Comparison of ENCODE assay signal across 25 cellular contexts in the genomic region with DNA sequence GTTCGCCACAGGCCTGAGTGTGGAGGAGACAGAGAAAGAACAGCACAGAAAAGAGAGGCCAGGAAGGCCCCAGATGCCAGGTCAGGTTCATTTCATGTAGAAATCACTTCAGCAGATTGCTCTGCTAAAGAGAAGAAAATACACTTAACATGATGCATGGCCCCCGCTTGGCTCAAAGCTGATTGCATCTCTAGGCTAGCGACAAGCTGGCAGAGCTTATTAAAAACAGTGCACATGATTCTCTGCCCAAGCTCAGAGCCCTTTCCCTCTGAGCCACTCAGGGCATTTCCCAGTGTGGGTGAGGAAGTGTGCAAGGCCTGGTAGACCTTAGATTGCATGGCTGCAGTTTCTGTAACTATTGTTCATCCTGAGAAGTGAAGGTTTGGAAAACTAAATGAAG. TPM values are rescaled to one million over a fixed set of nuclear protein-coding genes. Genes with fewer than 3 reads are reported as not detected.
DNase-seq lines count a peak whose midpoint lies in the region; ATAC-seq and TF ChIP-seq lines count a peak whose summit lies in the region.
"Had no signal": no experiment of that assay in that cellular context is flagged by ENCODE, and none has a peak within 500 bp of the region (broad histone marks: within the 10 kb centered on the region; RNA-seq: fewer than 3 reads in every experiment).

No MANE protein-coding gene starts in this region.

- no peaks in the 10 kb centered on the region for H4K20me1 ChIP-seq in PC-9 (ENCODE audit: insufficient read depth)
- no peaks in the 10 kb centered on the region for H4K20me1 ChIP-seq in hepatocyte (ENCODE audit: insufficient read depth, poor library complexity, severe bottlenecking)
- no peaks in the 10 kb centered on the region for H4K20me1 ChIP-seq in GM23248 (ENCODE audit: insufficient read depth)
- H4K20me1 ChIP-seq: BLaER1 treated with 17β-estradiol and CSF1 and Interleukin-3, amounts not matched to agents 10 nM and 100 nM had no signal

- POLR2A ChIA-PET in PC-9 (lab: Charles Lee; ENCODE audit: unreplicated experiment): no interaction called here

- H3K4me1 Mint-ChIP-seq in stimulated activated naive B cell treated with anti-CD40 and anti-IgM and Interleukin-4, amounts not matched to agents 10 μg/mL and 1 μg/mL and 100 μg/mL, for 72 hours: peaks cover 4 to 5% of the 10 kb centered on the region in 2 donors
- H3K4me1 Mint-ChIP-seq: natural killer cell had no signal

- H3K9ac ChIP-seq in GM23248: no peak overlapping the region
- H3K9ac ChIP-seq: BLaER1 treated with 17β-estradiol and CSF1 and Interleukin-3, amounts not matched to agents 10 nM and 100 nM had no signal

- H3K4me3 ChIP-seq in PC-9 (no peak overlapping the region), hepatocyte (no peak overlapping the region), GM23248 (no peak overlapping the region), thyroid gland (replicated peaks in 1 of 3) (no peak overlapping the region)
- H3K4me3 ChIP-seq: BLaER1 treated with 17β-estradiol and CSF1 and Interleukin-3, amounts not matched to agents 10 nM and 100 nM; K562; ovary; smooth muscle cell; upper lobe of right lung had no signal

- H3K9me3 Mint-ChIP-seq in stimulated activated naive B cell treated with anti-CD40 and anti-IgM and Interleukin-4, amounts not matched to agents 10 μg/mL and 1 μg/mL and 100 μg/mL, for 72 hours: no peaks in the 10 kb centered on the region
- H3K9me3 Mint-ChIP-seq: activated T-cell treated with anti-CD3 and anti-CD28 coated beads, Interleukin-2, amount 50 U/mL, for 24 hours; natural killer cell; T-helper 2 cell treated with Interferon-gamma antibody and Interleukin-4, amounts not matched to agents 5 μg/mL and 100 μg/mL, for 36 hours had no signal

- H3K27me3 Mint-ChIP-seq in stimulated activated naive B cell treated with anti-CD40 and anti-IgM and Interleukin-4, amounts not matched to agents 10 μg/mL and 1 μg/mL and 100 μg/mL, for 72 hours: peaks cover 23 to 25% of the 10 kb centered on the region in 2 donors

- ATAC-seq in stimulated activated naive B cell treated with anti-CD40 and anti-IgM and Interleukin-4, amounts not matched to agents 10 μg/mL and 1 μg/mL and 100 μg/mL, for 72 hours (replicated peaks): no peak
- ATAC-seq: K562, natural killer cell, upper lobe of right lung had no signal

- H3F3A ChIP-seq in PC-9 (ENCODE audit: insufficient read depth, low read depth) (peaks cover 4% of the 10 kb centered on the region; the same call in 1 of the 2 replicates), GM23248 (ENCODE audit: insufficient read depth) (no peaks in the 10 kb centered on the region)

- H3K9me3 ChIP-seq in PC-9 (ENCODE audit: insufficient read depth, low read depth): no peaks in the 10 kb centered on the region
- no peaks in the 10 kb centered on the region for H3K9me3 ChIP-seq in hepatocyte (ENCODE audit: low read depth)
- no peaks in the 10 kb centered on the region for H3K9me3 ChIP-seq in GM23248 (ENCODE audit: low read depth)
- no peaks in the 10 kb centered on the region for H3K9me3 ChIP-seq in thyroid gland
- H3K9me3 ChIP-seq: BLaER1 treated with 17β-estradiol and CSF1 and Interleukin-3, amounts not matched to agents 10 nM and 100 nM; ovary; upper lobe of right lung had no signal

- H3K4me3 Mint-ChIP-seq in stimulated activated naive B cell treated with anti-CD40 and anti-IgM and Interleukin-4, amounts not matched to agents 10 μg/mL and 1 μg/mL and 100 μg/mL, for 72 hours: no peak overlapping the region
- H3K4me3 Mint-ChIP-seq: activated T-cell treated with anti-CD3 and anti-CD28 coated beads, Interleukin-2, amount 50 U/mL, for 24 hours; natural killer cell; T-helper 2 cell treated with Interferon-gamma antibody and Interleukin-4, amounts not matched to agents 5 μg/mL and 100 μg/mL, for 36 hours had no signal

- no peaks in the 10 kb centered on the region for H3K36me3 ChIP-seq in PC-9 (ENCODE audit: low read depth)
- no peaks in the 10 kb centered on the region for H3K36me3 ChIP-seq in hepatocyte (replicated peaks; ENCODE audit: insufficient read depth, low read depth)
- H3K36me3 ChIP-seq in GM23248 (ENCODE audit: low read depth): no peaks in the 10 kb centered on the region
- no peaks in the 10 kb centered on the region for H3K36me3 ChIP-seq in thyroid gland
- H3K36me3 ChIP-seq: BLaER1 treated with 17β-estradiol and CSF1 and Interleukin-3, amounts not matched to agents 10 nM and 100 nM; brain microvascular endothelial cell; ovary; upper lobe of right lung had no signal

- in situ Hi-C loops in GM23248 (cut with MboI): no loop called here

- no TSS peak for BruUV-seq in PC-9 (replicated peaks; lab: Mats Ljungman, UMichigan)

- no peak overlapping the region for H3K27ac Mint-ChIP-seq in stimulated activated naive B cell treated with anti-CD40 and anti-IgM and Interleukin-4, amounts not matched to agents 10 μg/mL and 1 μg/mL and 100 μg/mL, for 72 hours
- H3K27ac Mint-ChIP-seq: activated T-cell treated with anti-CD3 and anti-CD28 coated beads, Interleukin-2, amount 50 U/mL, for 24 hours; natural killer cell; T-helper 2 cell treated with Interferon-gamma antibody and Interleukin-4, amounts not matched to agents 5 μg/mL and 100 μg/mL, for 36 hours had no signal

- H3K9me2 ChIP-seq in PC-9 (ENCODE audit: insufficient read depth) (no peaks in the 10 kb centered on the region), hepatocyte (replicated peaks; ENCODE audit: insufficient read depth) (no peaks in the 10 kb centered on the region), GM23248 (ENCODE audit: insufficient read depth) (no peaks in the 10 kb centered on the region)

- H3K27ac ChIP-seq in PC-9 (no peak overlapping the region), hepatocyte (peak overlapping the region; percentile 42), GM23248 (no peak overlapping the region), thyroid gland (no peak overlapping the region)
- H3K27ac ChIP-seq: BLaER1 treated with 17β-estradiol and CSF1 and Interleukin-3, amounts not matched to agents 10 nM and 100 nM; brain microvascular endothelial cell; ovary; upper lobe of right lung; VCaP had no signal

- H3K79me2 ChIP-seq in PC-9 (ENCODE audit: low read depth) (no peaks in the 10 kb centered on the region), hepatocyte (no peaks in the 10 kb centered on the region), GM23248 (ENCODE audit: insufficient read depth) (no peaks in the 10 kb centered on the region)

- peaks cover 13% of the 10 kb centered on the region for H3K4me1 ChIP-seq in PC-9 (replicated peaks; ENCODE audit: insufficient read depth)
- peaks cover 30% of the 10 kb centered on the region for H3K4me1 ChIP-seq in hepatocyte (ENCODE audit: insufficient read depth)
- no peaks in the 10 kb centered on the region for H3K4me1 ChIP-seq in GM23248 (ENCODE audit: insufficient read depth)
- no peaks in the 10 kb centered on the region for H3K4me1 ChIP-seq in thyroid gland
- H3K4me1 ChIP-seq: upper lobe of right lung had no signal

- TF ChIP-seq CTCF in PC-9 (conservative IDR thresholded peaks at IDR 0.05) (no peak), hepatocyte (IDR thresholded peaks at IDR 0.05; ENCODE audit: poor library complexity) (no peak), thyroid gland (IDR thresholded peaks at IDR 0.05) (no peak)

- no peaks in the 10 kb centered on the region for H3K27me3 ChIP-seq in PC-9 (ENCODE audit: insufficient read depth, low read depth)
- H3K27me3 ChIP-seq in hepatocyte: no peaks in the 10 kb centered on the region
- no peaks in the 10 kb centered on the region for H3K27me3 ChIP-seq in GM23248 (replicated peaks; ENCODE audit: insufficient read depth)
- no peaks in the 10 kb centered on the region for H3K27me3 ChIP-seq in thyroid gland
- H3K27me3 ChIP-seq: BLaER1 treated with 17β-estradiol and CSF1 and Interleukin-3, amounts not matched to agents 10 nM and 100 nM; brain microvascular endothelial cell; ovary; upper lobe of right lung had no signal

- TF ChIP-seq POLR2A in thyroid gland (IDR thresholded peaks at IDR 0.05): no peak

- 93% methylated on average over 3 of the region's 3 CpGs for WGBS in hepatocyte (ENCODE audit: low lambda C conversion rate, missing lambda C conversion rate)
- WGBS in GM23248 (ENCODE audit: low coverage in 1 of 2, low lambda C conversion rate in 2 of 2, missing lambda C conversion rate in 2 of 2), 2 experiments: 30 to 45% methylated on average over 3 of the region's 3 CpGs
- 89 to 90% methylated on average over 3 of the region's 3 CpGs for WGBS in thyroid gland, 2 donors

- DNase-seq in NCI-H82 (lab: John Stamatoyannopoulos, UW) (peak; percentile 26), NCI-H82 treated with DMSO at 0.1 percent for 48 hours (lab: John Stamatoyannopoulos, UW; ENCODE audit: unreplicated experiment) (no peak), PC-9 (no peak), hepatocyte (ENCODE audit: low spot score) (no peak), GM23248 (no peak), thyroid gland (no peak)
- no peak for DNase-seq in stimulated activated naive B cell treated with anti-CD40 and anti-IgM and Interleukin-4, amounts not matched to agents 10 μg/mL and 1 μg/mL and 100 μg/mL, for 72 hours
- DNase-seq: activated CD4-positive, alpha-beta T cell treated with anti-CD3 and anti-CD28 coated beads for 48 hours; activated T-cell treated with anti-CD3 and anti-CD28 coated beads, Interleukin-2, amount 50 U/mL, for 24 hours; brain microvascular endothelial cell; COR-L47; natural killer cell; NCI-H748 treated with DMSO at 0.1 percent for 48 hours; ovary; retina; upper lobe of right lung had no signal

- H3K36me3 Mint-ChIP-seq in stimulated activated naive B cell treated with anti-CD40 and anti-IgM and Interleukin-4, amounts not matched to agents 10 μg/mL and 1 μg/mL and 100 μg/mL, for 72 hours: no peaks in the 10 kb centered on the region
- H3K36me3 Mint-ChIP-seq: natural killer cell had no signal

- H3K4me2 ChIP-seq in PC-9 (peak overlapping the region; percentile 28), hepatocyte (no peak overlapping the region), GM23248 (ENCODE audit: unreplicated experiment) (no peak overlapping the region)
- H3K4me2 ChIP-seq: BLaER1 treated with 17β-estradiol and CSF1 and Interleukin-3, amounts not matched to agents 10 nM and 100 nM had no signal

- H2AFZ ChIP-seq in PC-9 (no peak overlapping the region), hepatocyte (no peak overlapping the region), GM23248 (no peak overlapping the region)

- CTCF ChIA-PET in PC-9 (lab: Charles Lee): no interaction called here

- intact Hi-C loops in PC-9 (cut with micrococcal nuclease; ENCODE audit: unreplicated experiment) (loop anchor here (2.0 kb wide), 1 partner anchor 29 kb away; no protein-coding TSS in a partner anchor), thyroid gland (cut with DNase I) (no loop called here)

RNA-seq across cellular contexts. Expression of a gene that starts 3.3 kb away (rescaled TPM):
- total RNA-seq in PC-9 (2021) (not detected in 2 replicates), hepatocyte (3.1 and 3.7 TPM in 2 replicates), thyroid gland (not detected)
- polyA plus RNA-seq in hepatocyte (0.68 and 0.98 TPM in 2 replicates), GM23248 (2016; fragmentation: Nextera tagmentation; extraction: Ambion mirVana) (not detected in 2 replicates)
- not detected in 2 replicates for total RNA-seq in GM23248 (2014; rRNA removed; shearing (Covaris generic))
- total RNA-seq: chondrocyte, HT1080, K562, M059J, natural killer cell, OCI-LY7, smooth muscle cell had no signal
- polyA plus RNA-seq: K562, smooth muscle cell had no signal

RNA-seq across cellular contexts. Expression of a gene that starts 30.0 kb away (rescaled TPM):
- not detected in 2 replicates for total RNA-seq in PC-9 (2021)
- total RNA-seq in hepatocyte: 476 and 505 TPM in 2 replicates
- 455 and 583 TPM in 2 replicates for polyA plus RNA-seq in hepatocyte
- total RNA-seq in GM23248 (2014; rRNA removed; shearing (Covaris generic)): not detected in 2 replicates
- polyA plus RNA-seq in GM23248 (2016; fragmentation: Nextera tagmentation; extraction: Ambion mirVana): 0.16 TPM in 1 of 2 replicates, not detected in the other
- total RNA-seq in thyroid gland: 10 to 100 TPM in 1 of 4 donors, 1 to 10 TPM in 3; 4.0 to 14.4 (median 8.7) TPM
- total RNA-seq: M059J, natural killer cell, OCI-LY7 had no signal
- polyA plus RNA-seq: K562 had no signal

Comparison
In these comparisons a context has a peak if more than half of its experiments do, and no peak if none do; other contexts are left out.
1. RNA of a gene that starts 30.0 kb away (total RNA-seq): 476 to 505 TPM in hepatocyte; 4.0 to 14.4 TPM in thyroid gland, not detected in PC-9 and not detected in GM23248; every median in the first group is over 10 times any median in the second.